26 cellular contexts compared by ENCODE assay signal in the genomic region with DNA sequence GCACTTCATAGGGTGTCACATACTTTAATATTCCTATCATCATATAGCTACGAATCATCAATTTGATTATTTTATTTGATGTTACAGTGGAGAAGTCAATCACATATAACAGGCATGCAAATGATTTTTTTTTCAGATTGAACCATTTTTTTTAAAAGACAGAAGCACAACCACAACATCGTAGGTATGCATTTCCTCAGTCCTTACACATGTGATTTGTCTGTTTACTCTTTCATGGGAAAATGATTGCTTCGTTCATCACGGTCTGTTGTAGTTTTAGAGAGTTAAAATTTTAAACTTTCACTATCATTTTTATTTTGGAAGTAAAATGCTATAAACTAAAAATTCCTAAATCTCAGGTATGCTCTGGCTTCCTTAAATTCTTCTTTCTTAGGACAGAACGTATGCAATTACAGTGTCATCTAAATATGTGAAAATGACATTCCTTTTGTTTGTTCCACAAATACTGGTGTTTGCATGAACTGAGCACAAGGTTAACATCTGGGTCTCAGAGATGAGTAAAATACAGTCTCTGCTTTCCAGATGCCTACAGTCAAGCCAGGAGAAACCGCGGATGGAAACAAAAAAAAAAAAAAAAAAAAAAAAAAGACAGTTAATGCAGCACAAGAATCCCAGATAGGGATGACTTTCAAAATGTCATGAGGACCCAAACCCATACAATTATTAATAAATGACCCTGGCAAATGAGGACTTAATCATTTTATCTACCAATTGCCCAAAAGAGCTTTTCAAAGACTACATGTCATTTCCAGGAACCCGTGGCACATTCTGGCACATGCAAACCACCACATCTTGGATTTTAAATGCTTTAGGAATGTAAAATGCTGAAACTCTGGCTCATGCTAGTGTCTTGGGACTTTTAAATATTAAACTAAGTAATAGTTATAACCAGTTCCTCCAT.
"Had no signal": no experiment of that assay in that cellular context is flagged by ENCODE, and none has a peak within 500 bp of the region (broad histone marks: within the 10 kb centered on the region; RNA-seq: fewer than 3 reads in every experiment).

No MANE protein-coding gene starts in this region.

- DNase-seq: activated CD4-positive, alpha-beta memory T cell treated with anti-CD3 and anti-CD28 coated beads, Interleukin-2, amount 10 ng/mL, durations not matched to agents 7 days and 5 days; activated CD4-positive, alpha-beta T cell treated with anti-CD3 and anti-CD28 coated beads for 1 hour; activated CD4-positive, alpha-beta T cell treated with anti-CD3 and anti-CD28 coated beads, Interleukin-2, amount 10 ng/mL, durations not matched to agents 7 days and 5 days; activated gamma-delta T cell treated with Interleukin-2 at 50 U/mL for 16 hours; activated naive CD4-positive, alpha-beta T cell treated with anti-CD3 and anti-CD28 coated beads, Interleukin-2, amount 50 U/mL, for 16 hours; activated T-cell treated with anti-CD3 and anti-CD28 coated beads, Interleukin-2, amount 50 U/mL, for 4 hours; amygdala; endodermal cell; head of caudate nucleus; hippocampal formation; immature natural killer cell; kidney; left colon; midbrain; naive thymus-derived CD4-positive, alpha-beta T cell; psoas muscle; sigmoid colon; small intestine; stimulated activated CD4-positive, alpha-beta T cell treated with anti-CD3 and anti-CD28 coated beads, Interleukin-4, amount 100 ng/mL, for 24 hours; T-helper 17 cell; T1000; trophoblast cell; uterus had no signal

- H3K79me2 ChIP-seq: parathyroid adenoma had no signal

- H3K27ac ChIP-seq: esophagus muscularis mucosa, parathyroid adenoma, psoas muscle, sigmoid colon, thoracic aorta, uterus had no signal

- H3K36me3 ChIP-seq: esophagus muscularis mucosa, sigmoid colon, thoracic aorta, uterus had no signal

- H3K9me3 ChIP-seq: psoas muscle, sigmoid colon, thoracic aorta had no signal

- H2AFZ ChIP-seq: parathyroid adenoma had no signal

- H3K4me1 ChIP-seq: esophagus muscularis mucosa, psoas muscle, sigmoid colon, uterus had no signal

- H3K9ac ChIP-seq: parathyroid adenoma had no signal

- H3K27me3 ChIP-seq: esophagus muscularis mucosa, sigmoid colon, uterus had no signal

- H3K4me3 ChIP-seq: esophagus muscularis mucosa, psoas muscle, sigmoid colon, thoracic aorta, uterus had no signal
